Comparison of ENCODE assay signal across 8 cellular contexts in genomic region chr5:72307968-72308852, GRCh38. TPM values are rescaled to one million over a fixed set of nuclear protein-coding genes. Genes with fewer than 3 reads are reported as not detected.
A peak's percentile ranks its signal among the peaks of the same experiment; 100 is the strongest.
DNase-seq lines count a peak whose midpoint lies in the region; ATAC-seq, FAIRE-seq and TF ChIP-seq lines count a peak whose summit lies in the region.

No MANE protein-coding gene starts in this region.

- peak; percentile 94 for FAIRE-seq in urothelium cell line (lab: Jason Lieb, UNC)

- peaks cover 23% of the 10 kb centered on the region for H3K4me1 Mint-ChIP-seq in T-helper 1 cell treated with Interleukin-12 subunit alpha and Interleukin-12 subunit beta and Interleukin-4 antibody, amounts not matched to agents 30 μg/mL and 1 μg/mL, for 36 hours (ENCODE audit: low read depth)

- peak overlapping the region; percentile 84 for H3K4me3 Mint-ChIP-seq in T-helper 1 cell treated with Interleukin-12 subunit alpha and Interleukin-12 subunit beta and Interleukin-4 antibody, amounts not matched to agents 30 μg/mL and 1 μg/mL, for 36 hours

- H3K27me3 ChIP-seq in right atrium auricular region: no peaks in the 10 kb centered on the region
- no peaks in the 10 kb centered on the region for H3K27me3 ChIP-seq in psoas muscle (ENCODE audit: insufficient read depth in 3 of 3, low read length in 2 of 3)

- H3K36me3 ChIP-seq in right atrium auricular region (peaks cover 31% of the 10 kb centered on the region), psoas muscle (ENCODE audit: insufficient read depth in 1 of 2, low read depth in 1 of 2) (peaks cover 6 to 39% of the 10 kb centered on the region in 2 donors)

- peaks cover 19% of the 10 kb centered on the region for H3K36me3 Mint-ChIP-seq in T-helper 1 cell treated with Interleukin-12 subunit alpha and Interleukin-12 subunit beta and Interleukin-4 antibody, amounts not matched to agents 30 μg/mL and 1 μg/mL, for 36 hours (ENCODE audit: low read depth)

- H3K9me3 ChIP-seq in right atrium auricular region (no peaks in the 10 kb centered on the region), psoas muscle (no peaks in the 10 kb centered on the region)

- no peaks in the 10 kb centered on the region for H3K27me3 Mint-ChIP-seq in T-helper 1 cell treated with Interleukin-12 subunit alpha and Interleukin-12 subunit beta and Interleukin-4 antibody, amounts not matched to agents 30 μg/mL and 1 μg/mL, for 36 hours (ENCODE audit: low read depth)

- intact Hi-C loops in psoas muscle (cut with DNase I): loop anchor here (1.0 to 5.0 kb wide), 3 partner anchors 171 to 526 kb away; no protein-coding TSS in a partner anchor

- DNase-seq in NCI-H146 treated with DMSO at 0.1 percent for 48 hours (lab: John Stamatoyannopoulos, UW; ENCODE audit: unreplicated experiment) (peak; percentile 91), right atrium auricular region (ENCODE audit: low spot score) (peak; percentile 98), psoas muscle (peak; percentile 97 to 99), urothelium cell line (ENCODE audit: low spot score) (peak; percentile 97)

- peak; percentile 82 to 96 for TF ChIP-seq CTCF in right atrium auricular region (IDR thresholded peaks at IDR 0.05)
- peak; percentile 88 for TF ChIP-seq CTCF in psoas muscle (IDR thresholded peaks at IDR 0.05)

- peak overlapping the region; percentile 95 for H3K27ac ChIP-seq in angular gyrus (ENCODE audit: low read depth, low read length)
- H3K27ac ChIP-seq in right atrium auricular region: peak overlapping the region; percentile 95 to 96
- peak overlapping the region; percentile 97 for H3K27ac ChIP-seq in psoas muscle

- H3K4me1 ChIP-seq in right atrium auricular region (peaks cover 0 to 12% of the 10 kb centered on the region in 2 donors), psoas muscle (peaks cover 7% of the 10 kb centered on the region)

- no peaks in the 10 kb centered on the region for H3K9me3 Mint-ChIP-seq in T-helper 1 cell treated with Interleukin-12 subunit alpha and Interleukin-12 subunit beta and Interleukin-4 antibody, amounts not matched to agents 30 μg/mL and 1 μg/mL, for 36 hours

- peak overlapping the region; percentile 96 for H3K27ac Mint-ChIP-seq in T-helper 1 cell treated with Interleukin-12 subunit alpha and Interleukin-12 subunit beta and Interleukin-4 antibody, amounts not matched to agents 30 μg/mL and 1 μg/mL, for 36 hours

- ATAC-seq in GM18498 (IDR thresholded peaks at IDR 0.05; ENCODE audit: unreplicated experiment) (peak; percentile 91), HG02885 (IDR thresholded peaks at IDR 0.05; ENCODE audit: poor library complexity, unreplicated experiment) (peak; percentile 92), psoas muscle (peak; percentile 98 to 99 (median 99))

- 1% methylated on average over 73 to 76 of the region's 76 CpGs for WGBS in psoas muscle, 3 donors

- H3K4me3 ChIP-seq in right atrium auricular region (peak overlapping the region; percentile 58 to 63), psoas muscle (peak overlapping the region; percentile 85)

RNA-seq across cellular contexts. Expression of gene MRPS27, which starts 11.8 kb away (rescaled TPM):
- total RNA-seq in right atrium auricular region: 10 to 100 TPM; 40.1 to 59.0 TPM
- total RNA-seq in psoas muscle: 10 to 100 TPM; 49.5 to 76.9 (median 65.8) TPM
- 10 to 100 TPM; 34.9 to 71.5 (median 40.9) TPM for polyA plus RNA-seq in psoas muscle

RNA-seq across cellular contexts. Expression of gene PTCD2, which starts 12.0 kb away (rescaled TPM):
- total RNA-seq in right atrium auricular region (1 to 10 TPM; 5.1 to 9.2 TPM), psoas muscle (10 to 100 TPM; 12.5 to 30.8 (median 20.0) TPM)
- polyA plus RNA-seq in psoas muscle: 10 to 100 TPM in 1 of 3 donors, 1 to 10 TPM in 2; 6.2 to 12.8 (median 6.6) TPM

Comparison
In these comparisons a context has a peak if more than half of its experiments do, and no peak if none do; other contexts are left out.
1. Peak in every context shown above with its lines: DNase-seq, ATAC-seq, H3K4me3 ChIP-seq and H3K27ac ChIP-seq.